1 cellular context compared by ENCODE assay signal in the genomic region with DNA sequence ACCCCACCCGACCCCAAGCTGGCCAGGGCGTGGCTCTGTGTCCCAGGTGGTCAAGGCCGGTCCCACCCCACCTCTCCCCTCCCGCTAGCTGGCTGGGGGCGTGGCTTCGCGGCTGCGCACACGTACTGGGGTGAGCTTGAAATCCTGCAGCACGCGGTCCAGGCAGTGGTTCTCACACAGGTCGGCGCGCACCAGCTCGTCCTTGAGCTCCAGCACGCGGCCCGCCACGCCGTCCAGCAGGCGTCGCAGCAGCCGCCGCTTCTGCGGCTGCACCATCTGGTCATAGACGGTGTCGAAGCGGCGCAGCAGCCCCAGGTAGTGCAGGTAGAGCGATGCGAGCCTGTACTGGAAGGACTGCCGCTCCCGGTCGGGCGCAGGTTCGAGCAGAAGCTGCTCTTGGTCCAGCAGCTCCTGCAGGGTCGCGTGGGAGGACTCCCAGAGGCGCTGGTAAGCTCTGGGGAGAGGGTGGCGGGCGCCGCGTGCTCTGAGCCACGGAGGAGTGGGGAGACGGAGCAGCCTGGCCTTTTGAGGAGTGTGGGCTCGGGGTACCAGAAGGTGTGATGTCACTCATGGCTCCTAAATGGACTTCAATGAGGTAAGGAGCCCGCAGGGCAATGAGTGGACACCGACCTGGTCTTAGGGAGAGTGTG.
TF ChIP-seq lines count a peak whose summit lies in the region.

No MANE protein-coding gene starts in this region.

TF ChIP-seq in K562, 482 proteins besides CTCF, POLR2A, EP300 and RAD21 (continued from another document and continues in another):
- TF ChIP-seq, protein P1, sequence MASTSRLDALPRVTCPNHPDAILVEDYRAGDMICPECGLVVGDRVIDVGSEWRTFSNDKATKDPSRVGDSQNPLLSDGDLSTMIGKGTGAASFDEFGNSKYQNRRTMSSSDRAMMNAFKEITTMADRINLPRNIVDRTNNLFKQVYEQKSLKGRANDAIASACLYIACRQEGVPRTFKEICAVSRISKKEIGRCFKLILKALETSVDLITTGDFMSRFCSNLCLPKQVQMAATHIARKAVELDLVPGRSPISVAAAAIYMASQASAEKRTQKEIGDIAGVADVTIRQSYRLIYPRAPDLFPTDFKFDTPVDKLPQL (IDR thresholded peaks at IDR 0.05; ENCODE audit: extremely low read depth, insufficient read length) = no peak
- TF ChIP-seq RBM25 (IDR thresholded peaks at IDR 0.05; ENCODE audit: low read depth, low read length, severe bottlenecking) (no peak), MEF2A (IDR thresholded peaks at IDR 0.05; ENCODE audit: control insufficient read depth, low read depth, low read length) (no peak), NFIC (IDR thresholded peaks at IDR 0.05) (no peak), NUFIP1 (IDR thresholded peaks at IDR 0.05; ENCODE audit: partially characterized antibody) (no peak), ZNF224 (CRISPR knock-in tag; IDR thresholded peaks at IDR 0.05) (no peak), CEBPB (tag; IDR thresholded peaks at IDR 0.05) (no peak), DDX20 (tag; IDR thresholded peaks at IDR 0.05; ENCODE audit: low read depth) (no peak), POLR2AphosphoS2 (IDR thresholded peaks at IDR 0.05; ENCODE audit: low read length) (no peak), ZNF41 (CRISPR knock-in tag; conservative IDR thresholded peaks at IDR 0.05) (no peak), DIDO1 (tag; IDR thresholded peaks at IDR 0.05; ENCODE audit: low read depth) (no peak), ILK (tag; IDR thresholded peaks at IDR 0.05; ENCODE audit: borderline replicate concordance, low read depth) (no peak), ZBTB8A (IDR thresholded peaks at IDR 0.05; ENCODE audit: partially characterized antibody) (no peak), MAFG (tag; conservative IDR thresholded peaks at IDR 0.05) (no peak), OTX1 (CRISPR knock-in tag; IDR thresholded peaks at IDR 0.05) (no peak), SMARCB1 (IDR thresholded peaks at IDR 0.05; ENCODE audit: insufficient read length, low read depth) (no peak), HNRNPLL (IDR thresholded peaks at IDR 0.05; ENCODE audit: low read depth, low read length, poor library complexity, severe bottlenecking) (no peak), FOXA1 (IDR thresholded peaks at IDR 0.05; ENCODE audit: borderline replicate concordance) (no peak), ZNF830 (CRISPR knock-in tag; IDR thresholded peaks at IDR 0.05) (no peak), ZBTB34 (CRISPR knock-in tag; IDR thresholded peaks at IDR 0.05) (no peak), DNMT1 (IDR thresholded peaks at IDR 0.05) (no peak), HMG20B (CRISPR knock-in tag; IDR thresholded peaks at IDR 0.05) (no peak), ZBTB5 (IDR thresholded peaks at IDR 0.05) (peak; percentile 88), POLR2AphosphoS5 (IDR thresholded peaks at IDR 0.05; ENCODE audit: control insufficient read depth, insufficient read depth, low read depth, low read length) (no peak)
- TF ChIP-seq, protein P2, sequence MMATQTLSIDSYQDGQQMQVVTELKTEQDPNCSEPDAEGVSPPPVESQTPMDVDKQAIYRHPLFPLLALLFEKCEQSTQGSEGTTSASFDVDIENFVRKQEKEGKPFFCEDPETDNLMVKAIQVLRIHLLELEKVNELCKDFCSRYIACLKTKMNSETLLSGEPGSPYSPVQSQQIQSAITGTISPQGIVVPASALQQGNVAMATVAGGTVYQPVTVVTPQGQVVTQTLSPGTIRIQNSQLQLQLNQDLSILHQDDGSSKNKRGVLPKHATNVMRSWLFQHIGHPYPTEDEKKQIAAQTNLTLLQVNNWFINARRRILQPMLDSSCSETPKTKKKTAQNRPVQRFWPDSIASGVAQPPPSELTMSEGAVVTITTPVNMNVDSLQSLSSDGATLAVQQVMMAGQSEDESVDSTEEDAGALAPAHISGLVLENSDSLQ (IDR thresholded peaks at IDR 0.05) = no peak
- TF ChIP-seq, protein P3, sequence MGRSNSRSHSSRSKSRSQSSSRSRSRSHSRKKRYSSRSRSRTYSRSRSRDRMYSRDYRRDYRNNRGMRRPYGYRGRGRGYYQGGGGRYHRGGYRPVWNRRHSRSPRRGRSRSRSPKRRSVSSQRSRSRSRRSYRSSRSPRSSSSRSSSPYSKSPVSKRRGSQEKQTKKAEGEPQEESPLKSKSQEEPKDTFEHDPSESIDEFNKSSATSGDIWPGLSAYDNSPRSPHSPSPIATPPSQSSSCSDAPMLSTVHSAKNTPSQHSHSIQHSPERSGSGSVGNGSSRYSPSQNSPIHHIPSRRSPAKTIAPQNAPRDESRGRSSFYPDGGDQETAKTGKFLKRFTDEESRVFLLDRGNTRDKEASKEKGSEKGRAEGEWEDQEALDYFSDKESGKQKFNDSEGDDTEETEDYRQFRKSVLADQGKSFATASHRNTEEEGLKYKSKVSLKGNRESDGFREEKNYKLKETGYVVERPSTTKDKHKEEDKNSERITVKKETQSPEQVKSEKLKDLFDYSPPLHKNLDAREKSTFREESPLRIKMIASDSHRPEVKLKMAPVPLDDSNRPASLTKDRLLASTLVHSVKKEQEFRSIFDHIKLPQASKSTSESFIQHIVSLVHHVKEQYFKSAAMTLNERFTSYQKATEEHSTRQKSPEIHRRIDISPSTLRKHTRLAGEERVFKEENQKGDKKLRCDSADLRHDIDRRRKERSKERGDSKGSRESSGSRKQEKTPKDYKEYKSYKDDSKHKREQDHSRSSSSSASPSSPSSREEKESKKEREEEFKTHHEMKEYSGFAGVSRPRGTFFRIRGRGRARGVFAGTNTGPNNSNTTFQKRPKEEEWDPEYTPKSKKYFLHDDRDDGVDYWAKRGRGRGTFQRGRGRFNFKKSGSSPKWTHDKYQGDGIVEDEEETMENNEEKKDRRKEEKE (IDR thresholded peaks at IDR 0.05; ENCODE audit: borderline replicate concordance in 1 of 2, control insufficient read depth in 1 of 2, low read depth in 2 of 2, low read length in 1 of 2) = no peak
- TF ChIP-seq, protein P4, sequence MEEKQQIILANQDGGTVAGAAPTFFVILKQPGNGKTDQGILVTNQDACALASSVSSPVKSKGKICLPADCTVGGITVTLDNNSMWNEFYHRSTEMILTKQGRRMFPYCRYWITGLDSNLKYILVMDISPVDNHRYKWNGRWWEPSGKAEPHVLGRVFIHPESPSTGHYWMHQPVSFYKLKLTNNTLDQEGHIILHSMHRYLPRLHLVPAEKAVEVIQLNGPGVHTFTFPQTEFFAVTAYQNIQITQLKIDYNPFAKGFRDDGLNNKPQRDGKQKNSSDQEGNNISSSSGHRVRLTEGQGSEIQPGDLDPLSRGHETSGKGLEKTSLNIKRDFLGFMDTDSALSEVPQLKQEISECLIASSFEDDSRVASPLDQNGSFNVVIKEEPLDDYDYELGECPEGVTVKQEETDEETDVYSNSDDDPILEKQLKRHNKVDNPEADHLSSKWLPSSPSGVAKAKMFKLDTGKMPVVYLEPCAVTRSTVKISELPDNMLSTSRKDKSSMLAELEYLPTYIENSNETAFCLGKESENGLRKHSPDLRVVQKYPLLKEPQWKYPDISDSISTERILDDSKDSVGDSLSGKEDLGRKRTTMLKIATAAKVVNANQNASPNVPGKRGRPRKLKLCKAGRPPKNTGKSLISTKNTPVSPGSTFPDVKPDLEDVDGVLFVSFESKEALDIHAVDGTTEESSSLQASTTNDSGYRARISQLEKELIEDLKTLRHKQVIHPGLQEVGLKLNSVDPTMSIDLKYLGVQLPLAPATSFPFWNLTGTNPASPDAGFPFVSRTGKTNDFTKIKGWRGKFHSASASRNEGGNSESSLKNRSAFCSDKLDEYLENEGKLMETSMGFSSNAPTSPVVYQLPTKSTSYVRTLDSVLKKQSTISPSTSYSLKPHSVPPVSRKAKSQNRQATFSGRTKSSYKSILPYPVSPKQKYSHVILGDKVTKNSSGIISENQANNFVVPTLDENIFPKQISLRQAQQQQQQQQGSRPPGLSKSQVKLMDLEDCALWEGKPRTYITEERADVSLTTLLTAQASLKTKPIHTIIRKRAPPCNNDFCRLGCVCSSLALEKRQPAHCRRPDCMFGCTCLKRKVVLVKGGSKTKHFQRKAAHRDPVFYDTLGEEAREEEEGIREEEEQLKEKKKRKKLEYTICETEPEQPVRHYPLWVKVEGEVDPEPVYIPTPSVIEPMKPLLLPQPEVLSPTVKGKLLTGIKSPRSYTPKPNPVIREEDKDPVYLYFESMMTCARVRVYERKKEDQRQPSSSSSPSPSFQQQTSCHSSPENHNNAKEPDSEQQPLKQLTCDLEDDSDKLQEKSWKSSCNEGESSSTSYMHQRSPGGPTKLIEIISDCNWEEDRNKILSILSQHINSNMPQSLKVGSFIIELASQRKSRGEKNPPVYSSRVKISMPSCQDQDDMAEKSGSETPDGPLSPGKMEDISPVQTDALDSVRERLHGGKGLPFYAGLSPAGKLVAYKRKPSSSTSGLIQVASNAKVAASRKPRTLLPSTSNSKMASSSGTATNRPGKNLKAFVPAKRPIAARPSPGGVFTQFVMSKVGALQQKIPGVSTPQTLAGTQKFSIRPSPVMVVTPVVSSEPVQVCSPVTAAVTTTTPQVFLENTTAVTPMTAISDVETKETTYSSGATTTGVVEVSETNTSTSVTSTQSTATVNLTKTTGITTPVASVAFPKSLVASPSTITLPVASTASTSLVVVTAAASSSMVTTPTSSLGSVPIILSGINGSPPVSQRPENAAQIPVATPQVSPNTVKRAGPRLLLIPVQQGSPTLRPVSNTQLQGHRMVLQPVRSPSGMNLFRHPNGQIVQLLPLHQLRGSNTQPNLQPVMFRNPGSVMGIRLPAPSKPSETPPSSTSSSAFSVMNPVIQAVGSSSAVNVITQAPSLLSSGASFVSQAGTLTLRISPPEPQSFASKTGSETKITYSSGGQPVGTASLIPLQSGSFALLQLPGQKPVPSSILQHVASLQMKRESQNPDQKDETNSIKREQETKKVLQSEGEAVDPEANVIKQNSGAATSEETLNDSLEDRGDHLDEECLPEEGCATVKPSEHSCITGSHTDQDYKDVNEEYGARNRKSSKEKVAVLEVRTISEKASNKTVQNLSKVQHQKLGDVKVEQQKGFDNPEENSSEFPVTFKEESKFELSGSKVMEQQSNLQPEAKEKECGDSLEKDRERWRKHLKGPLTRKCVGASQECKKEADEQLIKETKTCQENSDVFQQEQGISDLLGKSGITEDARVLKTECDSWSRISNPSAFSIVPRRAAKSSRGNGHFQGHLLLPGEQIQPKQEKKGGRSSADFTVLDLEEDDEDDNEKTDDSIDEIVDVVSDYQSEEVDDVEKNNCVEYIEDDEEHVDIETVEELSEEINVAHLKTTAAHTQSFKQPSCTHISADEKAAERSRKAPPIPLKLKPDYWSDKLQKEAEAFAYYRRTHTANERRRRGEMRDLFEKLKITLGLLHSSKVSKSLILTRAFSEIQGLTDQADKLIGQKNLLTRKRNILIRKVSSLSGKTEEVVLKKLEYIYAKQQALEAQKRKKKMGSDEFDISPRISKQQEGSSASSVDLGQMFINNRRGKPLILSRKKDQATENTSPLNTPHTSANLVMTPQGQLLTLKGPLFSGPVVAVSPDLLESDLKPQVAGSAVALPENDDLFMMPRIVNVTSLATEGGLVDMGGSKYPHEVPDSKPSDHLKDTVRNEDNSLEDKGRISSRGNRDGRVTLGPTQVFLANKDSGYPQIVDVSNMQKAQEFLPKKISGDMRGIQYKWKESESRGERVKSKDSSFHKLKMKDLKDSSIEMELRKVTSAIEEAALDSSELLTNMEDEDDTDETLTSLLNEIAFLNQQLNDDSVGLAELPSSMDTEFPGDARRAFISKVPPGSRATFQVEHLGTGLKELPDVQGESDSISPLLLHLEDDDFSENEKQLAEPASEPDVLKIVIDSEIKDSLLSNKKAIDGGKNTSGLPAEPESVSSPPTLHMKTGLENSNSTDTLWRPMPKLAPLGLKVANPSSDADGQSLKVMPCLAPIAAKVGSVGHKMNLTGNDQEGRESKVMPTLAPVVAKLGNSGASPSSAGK (IDR thresholded peaks at IDR 0.05) = peak; percentile 92
- TF ChIP-seq, protein P5, sequence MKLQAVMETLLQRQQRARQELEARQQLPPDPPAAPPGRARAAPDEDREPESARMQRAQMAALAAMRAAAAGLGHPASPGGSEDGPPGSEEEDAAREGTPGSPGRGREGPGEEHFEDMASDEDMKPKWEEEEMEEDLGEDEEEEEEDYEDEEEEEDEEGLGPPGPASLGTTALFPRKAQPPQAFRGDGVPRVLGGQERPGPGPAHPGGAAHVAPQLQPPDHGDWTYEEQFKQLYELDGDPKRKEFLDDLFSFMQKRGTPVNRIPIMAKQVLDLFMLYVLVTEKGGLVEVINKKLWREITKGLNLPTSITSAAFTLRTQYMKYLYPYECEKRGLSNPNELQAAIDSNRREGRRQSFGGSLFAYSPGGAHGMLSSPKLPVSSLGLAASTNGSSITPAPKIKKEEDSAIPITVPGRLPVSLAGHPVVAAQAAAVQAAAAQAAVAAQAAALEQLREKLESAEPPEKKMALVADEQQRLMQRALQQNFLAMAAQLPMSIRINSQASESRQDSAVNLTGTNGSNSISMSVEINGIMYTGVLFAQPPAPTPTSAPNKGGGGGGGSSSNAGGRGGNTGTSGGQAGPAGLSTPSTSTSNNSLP (IDR thresholded peaks at IDR 0.05; ENCODE audit: borderline replicate concordance, low read depth, low read length) = no peak
